ENCODE assay signal across 1 cellular context in the genomic region with DNA sequence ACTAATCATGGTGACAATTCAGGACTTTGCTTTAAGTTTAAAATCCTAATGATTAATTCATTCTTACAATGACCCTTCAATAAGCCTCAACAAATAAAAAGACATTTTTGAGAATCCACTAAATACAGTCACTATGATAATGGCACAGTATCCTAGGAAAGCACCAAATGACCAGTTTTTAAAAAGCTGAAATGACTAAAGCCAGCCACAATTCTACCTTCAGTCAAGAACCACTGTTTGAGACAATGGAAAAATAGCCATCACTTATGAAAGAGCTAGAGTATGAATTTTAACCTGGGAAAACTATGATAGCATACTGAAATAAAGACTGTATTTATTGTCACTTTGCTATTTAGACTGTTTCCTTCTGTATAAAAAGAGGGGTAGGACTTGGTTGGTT.
TF ChIP-seq lines count a peak whose summit lies in the region.

No MANE protein-coding gene starts in this region.

TF ChIP-seq in A549, 52 proteins besides CTCF, POLR2A, EP300 and RAD21 (continued from another document):
- TF ChIP-seq, protein P1, sequence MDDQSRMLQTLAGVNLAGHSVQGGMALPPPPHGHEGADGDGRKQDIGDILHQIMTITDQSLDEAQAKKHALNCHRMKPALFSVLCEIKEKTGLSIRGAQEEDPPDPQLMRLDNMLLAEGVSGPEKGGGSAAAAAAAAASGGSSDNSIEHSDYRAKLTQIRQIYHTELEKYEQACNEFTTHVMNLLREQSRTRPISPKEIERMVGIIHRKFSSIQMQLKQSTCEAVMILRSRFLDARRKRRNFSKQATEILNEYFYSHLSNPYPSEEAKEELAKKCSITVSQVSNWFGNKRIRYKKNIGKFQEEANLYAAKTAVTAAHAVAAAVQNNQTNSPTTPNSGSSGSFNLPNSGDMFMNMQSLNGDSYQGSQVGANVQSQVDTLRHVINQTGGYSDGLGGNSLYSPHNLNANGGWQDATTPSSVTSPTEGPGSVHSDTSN (IDR thresholded peaks at IDR 0.05): no peak
- TF ChIP-seq EHF (CRISPR knock-in tag; IDR thresholded peaks at IDR 0.05) (no peak), HMGXB4 (CRISPR knock-in tag; IDR thresholded peaks at IDR 0.05; ENCODE audit: borderline replicate concordance) (no peak), RFX5 (IDR thresholded peaks at IDR 0.05) (no peak), HOXB5 (CRISPR knock-in tag; IDR thresholded peaks at IDR 0.05) (no peak)
- TF ChIP-seq, protein P2, sequence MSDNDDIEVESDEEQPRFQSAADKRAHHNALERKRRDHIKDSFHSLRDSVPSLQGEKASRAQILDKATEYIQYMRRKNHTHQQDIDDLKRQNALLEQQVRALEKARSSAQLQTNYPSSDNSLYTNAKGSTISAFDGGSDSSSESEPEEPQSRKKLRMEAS (IDR thresholded peaks at IDR 0.05): no peak
